ENCODE assay signal across 6 cellular contexts in the genomic region with DNA sequence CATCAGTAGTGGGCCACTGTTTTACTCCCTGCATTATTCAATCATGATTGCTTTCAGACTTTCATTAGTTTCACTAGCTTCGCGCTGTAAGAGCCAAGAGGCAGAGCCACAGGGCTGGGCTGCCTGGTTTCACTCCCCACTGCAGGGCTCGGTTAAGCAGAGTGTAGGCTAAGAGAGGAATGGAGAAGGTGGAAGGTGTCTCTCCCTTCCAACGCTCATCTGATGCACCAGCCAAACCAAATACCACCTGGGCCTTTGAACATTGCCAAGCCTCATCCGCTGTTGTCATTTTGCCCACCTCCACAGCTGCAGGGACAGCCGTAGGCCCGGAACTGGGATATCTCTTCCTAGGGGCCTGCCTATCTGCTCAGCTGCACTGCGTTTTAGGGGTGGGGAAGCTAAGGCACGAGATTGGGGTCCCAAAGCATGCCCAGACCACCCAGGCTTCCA. TPM values are rescaled to one million over a fixed set of nuclear protein-coding genes. Genes with fewer than 3 reads are reported as not detected.
DNase-seq lines count a peak whose midpoint lies in the region; ATAC-seq and TF ChIP-seq lines count a peak whose summit lies in the region.

No MANE protein-coding gene starts in this region.

- H3K4me3 Mint-ChIP-seq in neural progenitor cell, result peak overlapping the region; percentile 93

- ATAC-seq in GM19397 (IDR thresholded peaks at IDR 0.05; ENCODE audit: unreplicated experiment), result no peak

- H3K36me3 ChIP-seq in HAP-1 (replicated peaks) (peaks cover 19% of the 10 kb centered on the region), brain microvascular endothelial cell (replicated peaks) (no peaks in the 10 kb centered on the region), neural progenitor cell (no peaks in the 10 kb centered on the region)

- H3K9me3 Mint-ChIP-seq in neural progenitor cell, result no peaks in the 10 kb centered on the region

- DNase-seq in HAP-1 (ENCODE audit: low spot score in 2 of 2), result no peak
- DNase-seq in brain microvascular endothelial cell, result no peak
- no peak for DNase-seq in neural progenitor cell (ENCODE audit: low spot score)
- no peak for DNase-seq in NCI-H69 (lab: John Stamatoyannopoulos, UW)
- DNase-seq in NOMO-1 (lab: John Stamatoyannopoulos, UW; ENCODE audit: unreplicated experiment in 2 of 2), result no peak

- H2AFZ ChIP-seq in neural progenitor cell (replicated peaks), result peak overlapping the region; percentile 77

- in situ Hi-C loops in HAP-1 (cut with MboI; ENCODE audit: low sequenced_read_pairs), result no loop called here
- in situ Hi-C loops in brain microvascular endothelial cell (cut with HindIII; ENCODE audit: low pct_ligation_motif_present, low sequenced_read_pairs), result no loop called here

- peaks cover 16% of the 10 kb centered on the region for H3F3A ChIP-seq in neural progenitor cell (ENCODE audit: low read depth)

- peak overlapping the region; percentile 99 for H3K27ac Mint-ChIP-seq in neural progenitor cell

- peaks cover 40% of the 10 kb centered on the region for H3K79me2 ChIP-seq in neural progenitor cell (ENCODE audit: low read depth)

- no peaks in the 10 kb centered on the region for H3K27me3 ChIP-seq in HAP-1 (ENCODE audit: low read depth)
- H3K27me3 ChIP-seq in brain microvascular endothelial cell (replicated peaks), result no peaks in the 10 kb centered on the region
- H3K27me3 ChIP-seq in neural progenitor cell, result no peaks in the 10 kb centered on the region

- H3K4me2 ChIP-seq in neural progenitor cell, result peak overlapping the region; percentile 91

- peaks cover 1% of the 10 kb centered on the region for H3K27me3 Mint-ChIP-seq in neural progenitor cell (ENCODE audit: insufficient read depth, low read depth)

- peak overlapping the region; percentile 94 for H3K27ac ChIP-seq in brain microvascular endothelial cell
- H3K27ac ChIP-seq in neural progenitor cell, result peak overlapping the region; percentile 97

- H4K20me1 ChIP-seq in neural progenitor cell (ENCODE audit: low read depth), result peaks cover 40% of the 10 kb centered on the region

- peaks cover 31% of the 10 kb centered on the region for H3K4me1 Mint-ChIP-seq in neural progenitor cell

- TF ChIP-seq CTCF in brain microvascular endothelial cell (IDR thresholded peaks at IDR 0.05; ENCODE audit: low read depth, low read length, missing control alignments) (no peak), neural progenitor cell (IDR thresholded peaks at IDR 0.05) (no peak)

- H3K9me3 ChIP-seq in HAP-1, result no peaks in the 10 kb centered on the region
- H3K9me3 ChIP-seq in neural progenitor cell (ENCODE audit: low read depth), result no peaks in the 10 kb centered on the region

- H3K9ac ChIP-seq in neural progenitor cell, result no peak overlapping the region

- H3K4me1 ChIP-seq in HAP-1, result peaks cover 18% of the 10 kb centered on the region
- H3K4me1 ChIP-seq in neural progenitor cell, result peaks cover 24% of the 10 kb centered on the region

- H3K36me3 Mint-ChIP-seq in neural progenitor cell, result peaks cover 7% of the 10 kb centered on the region

- H3K4me3 ChIP-seq in HAP-1, result peak overlapping the region; percentile 97
- H3K4me3 ChIP-seq in brain microvascular endothelial cell (ENCODE audit: low read depth, low read length), result peak overlapping the region; percentile 89
- peak overlapping the region; percentile 78 for H3K4me3 ChIP-seq in neural progenitor cell

RNA-seq across cellular contexts. Expression of gene SMARCB1, which starts 0.5 kb away (rescaled TPM):
- total RNA-seq in neural progenitor cell (ENCODE audit: low replicate concordance), result 151 and 170 TPM in 2 replicates

RNA-seq across cellular contexts. Expression of gene MMP11, which starts 13.6 kb away (rescaled TPM):
- total RNA-seq in neural progenitor cell (ENCODE audit: low replicate concordance), result 4.1 and 13.7 TPM in 2 replicates

RNA-seq across cellular contexts. Expression of gene CHCHD10, which starts 18.5 kb away (rescaled TPM):
- 0.53 and 9.1 TPM in 2 replicates for total RNA-seq in neural progenitor cell (ENCODE audit: low replicate concordance)

RNA-seq across cellular contexts. Expression of gene C22orf15, which starts 23.5 kb away (rescaled TPM):
- 0.56 and 3.0 TPM in 2 replicates for total RNA-seq in neural progenitor cell (ENCODE audit: low replicate concordance)

RNA-seq across cellular contexts. Expression of gene VPREB3, which starts 32.1 kb away (rescaled TPM):
- total RNA-seq in neural progenitor cell (ENCODE audit: low replicate concordance), result not detected in 2 replicates
